In the genomic region with DNA sequence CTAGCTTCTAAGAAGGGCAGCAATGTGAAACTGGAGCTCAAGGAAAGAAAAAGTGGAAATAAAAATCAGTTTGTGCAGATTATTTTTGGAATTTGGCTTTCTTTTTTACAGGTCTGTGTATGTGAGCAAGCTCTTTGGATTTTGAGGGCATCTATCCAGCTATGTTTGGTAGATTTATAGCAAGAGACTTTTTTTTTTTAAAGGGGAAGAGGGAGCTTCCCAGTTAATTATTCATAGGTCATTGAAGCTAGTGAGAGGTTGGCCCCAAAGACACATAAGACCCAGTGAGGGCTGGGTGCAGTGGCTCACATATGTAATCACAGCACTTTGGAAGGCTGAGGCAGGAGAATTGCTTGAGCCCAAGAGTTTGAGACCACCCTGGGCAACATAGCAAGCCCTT, we compare ENCODE assay signal across 15 cellular contexts.
DNase-seq lines count a peak whose midpoint lies in the region; ATAC-seq and TF ChIP-seq lines count a peak whose summit lies in the region.
"Had no signal": no experiment of that assay in that cellular context is flagged by ENCODE, and none has a peak within 500 bp of the region (broad histone marks: within the 10 kb centered on the region; RNA-seq: fewer than 3 reads in every experiment).

No MANE protein-coding gene starts in this region.

- peaks cover 0 to 30% (median 9%) of the 10 kb centered on the region in 4 donors for H3K4me1 ChIP-seq in tibial artery

- H3K4me3 ChIP-seq in fibroblast of pulmonary artery (replicated peaks; ENCODE audit: low read depth, low read length) (no peak overlapping the region), tibial artery (peak overlapping the region in 1 of 2 donors; percentile 9)

- H3K27ac ChIP-seq in tibial artery: peak overlapping the region; percentile 36 to 50
- H3K27ac ChIP-seq: epithelial cell of prostate had no signal

- no peaks in the 10 kb centered on the region for H3K27me3 ChIP-seq in tibial artery
- H3K27me3 ChIP-seq: ascending aorta had no signal

- no peaks in the 10 kb centered on the region for H3K9me3 ChIP-seq in tibial artery
- H3K9me3 ChIP-seq: ascending aorta had no signal

- DNase-seq in LoVo (ENCODE audit: low spot score) (peak; percentile 14), fibroblast of pulmonary artery (ENCODE audit: low read depth) (peak; percentile 79), tibial artery (no peak), germinal center (ENCODE audit: low spot score) (no peak), NCI-H187 treated with DMSO at 0.1 percent for 48 hours (lab: John Stamatoyannopoulos, UW) (no peak), NCI-H187 (lab: John Stamatoyannopoulos, UW) (no peak)
- DNase-seq: DMS79 treated with DMSO at 0.1 percent for 48 hours; NCI-H1930; nucleus accumbens; stimulated activated CD4-positive, alpha-beta T cell treated with anti-CD3 and anti-CD28 coated beads, Interleukin-4, amount 100 ng/mL, for 4 hours; substantia nigra had no signal

- TF ChIP-seq CTCF in fibroblast of pulmonary artery (IDR thresholded peaks at IDR 0.05; ENCODE audit: low read length, missing control alignments): no peak
- no peak for TF ChIP-seq CTCF in tibial artery (IDR thresholded peaks at IDR 0.05)

- no peaks in the 10 kb centered on the region for H3K36me3 ChIP-seq in tibial artery
- H3K36me3 ChIP-seq: ascending aorta had no signal

- intact Hi-C loops in tibial artery (cut with DNase I; ENCODE audit: low total_unique reads): no loop called here

- ATAC-seq in GM19025 (IDR thresholded peaks at IDR 0.05; ENCODE audit: low read depth, unreplicated experiment) (peak; percentile 63), HG03095 (IDR thresholded peaks at IDR 0.05; ENCODE audit: unreplicated experiment) (no peak)

Comparison
In these comparisons a context has a peak if more than half of its experiments do, and no peak if none do; other contexts are left out.
1. DNase-seq: peak in LoVo (single experiment) and fibroblast of pulmonary artery (single experiment); none in tibial artery (0 of 2), germinal center (single experiment), NCI-H187 treated with DMSO at 0.1 percent for 48 hours (single experiment) and NCI-H187 (0 of 2).